In genomic region chr10:49175587-49176309, GRCh38 we compare ENCODE assay signal across 1 cellular context.
TF ChIP-seq lines count a peak whose summit lies in the region.

No MANE protein-coding gene starts in this region.

TF ChIP-seq in IMR-90, 13 proteins besides CTCF, POLR2A, EP300 and RAD21 (continued from another document):
- TF ChIP-seq CEBPB (IDR thresholded peaks at IDR 0.05; ENCODE audit: low read depth, low read length) (no peak), RFX5 (IDR thresholded peaks at IDR 0.05; ENCODE audit: low read depth, low read length) (no peak), FOS (IDR thresholded peaks at IDR 0.05; ENCODE audit: low read depth, low read length) (no peak), SMC3 (IDR thresholded peaks at IDR 0.05; ENCODE audit: low read depth, low read length) (no peak), NFE2L2 (IDR thresholded peaks at IDR 0.05; ENCODE audit: low read depth, low read length) (no peak), BHLHE40 (IDR thresholded peaks at IDR 0.05; ENCODE audit: low read depth, low read length) (no peak)
- TF ChIP-seq, protein P1, sequence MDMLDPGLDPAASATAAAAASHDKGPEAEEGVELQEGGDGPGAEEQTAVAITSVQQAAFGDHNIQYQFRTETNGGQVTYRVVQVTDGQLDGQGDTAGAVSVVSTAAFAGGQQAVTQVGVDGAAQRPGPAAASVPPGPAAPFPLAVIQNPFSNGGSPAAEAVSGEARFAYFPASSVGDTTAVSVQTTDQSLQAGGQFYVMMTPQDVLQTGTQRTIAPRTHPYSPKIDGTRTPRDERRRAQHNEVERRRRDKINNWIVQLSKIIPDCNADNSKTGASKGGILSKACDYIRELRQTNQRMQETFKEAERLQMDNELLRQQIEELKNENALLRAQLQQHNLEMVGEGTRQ (IDR thresholded peaks at IDR 0.05; ENCODE audit: low read depth, low read length), result no peak
TF ChIP-seq in IMR-90: peak in this region for 0.
